1 cellular context compared by ENCODE assay signal in genomic region chr11:67572747-67573419, GRCh38.
TF ChIP-seq lines count a peak whose summit lies in the region.

No MANE protein-coding gene starts in this region.

TF ChIP-seq in HepG2, 621 proteins besides CTCF, POLR2A, EP300 and RAD21 (continued from another document and continues in another):
- peak; percentile 68 for TF ChIP-seq ARID5B (CRISPR knock-in tag; IDR thresholded peaks at IDR 0.05)
- TF ChIP-seq TFE3 (CRISPR knock-in tag; IDR thresholded peaks at IDR 0.05) = no peak; the same call in 1 of the 2 replicates
- TF ChIP-seq STAT5B (CRISPR knock-in tag; IDR thresholded peaks at IDR 0.05) = no peak
- TF ChIP-seq TEF (CRISPR knock-in tag; IDR thresholded peaks at IDR 0.05) = no peak
- TF ChIP-seq CERS6 (CRISPR knock-in tag; IDR thresholded peaks at IDR 0.05) = no peak
- TF ChIP-seq ZNF615 (CRISPR knock-in tag; IDR thresholded peaks at IDR 0.05; ENCODE audit: borderline replicate concordance) = no peak
- no peak for TF ChIP-seq NR2F1 (CRISPR knock-in tag; IDR thresholded peaks at IDR 0.05)
- TF ChIP-seq ZNF484 (CRISPR knock-in tag; IDR thresholded peaks at IDR 0.05; ENCODE audit: borderline replicate concordance, low read depth) = no peak
- no peak for TF ChIP-seq TSC22D2 (CRISPR knock-in tag; IDR thresholded peaks at IDR 0.05; ENCODE audit: borderline replicate concordance)
- no peak for TF ChIP-seq EEA1 (CRISPR knock-in tag; IDR thresholded peaks at IDR 0.05; ENCODE audit: borderline replicate concordance)
- no peak for TF ChIP-seq RFX1 (IDR thresholded peaks at IDR 0.05)
- TF ChIP-seq ZSCAN25 (CRISPR knock-in tag; IDR thresholded peaks at IDR 0.05) = no peak
- TF ChIP-seq FOXJ3 (CRISPR knock-in tag; IDR thresholded peaks at IDR 0.05; ENCODE audit: borderline replicate concordance) = no peak
- no peak for TF ChIP-seq ZNF709 (CRISPR knock-in tag; IDR thresholded peaks at IDR 0.05)
- no peak for TF ChIP-seq HOXA7 (CRISPR knock-in tag; IDR thresholded peaks at IDR 0.05)
- no peak for TF ChIP-seq LRRFIP1 (CRISPR knock-in tag; conservative IDR thresholded peaks at IDR 0.05)
- TF ChIP-seq AGO1 (IDR thresholded peaks at IDR 0.05; ENCODE audit: low read depth, low read length, poor library complexity, severe bottlenecking) = no peak
- TF ChIP-seq CENPBD1 (CRISPR knock-in tag; IDR thresholded peaks at IDR 0.05; ENCODE audit: borderline replicate concordance, low read depth) = no peak
- peak; percentile 46; the same call in 1 of the 2 replicates for TF ChIP-seq ZNF124 (CRISPR knock-in tag; IDR thresholded peaks at IDR 0.05)
- TF ChIP-seq THAP11 (CRISPR knock-in tag; IDR thresholded peaks at IDR 0.05) = peak; percentile 71
- TF ChIP-seq PCBP2 (optimal IDR thresholded peaks at IDR 0.05; ENCODE audit: low read depth, low read length, poor library complexity, severe bottlenecking) = no peak
- no peak for TF ChIP-seq ATM (IDR thresholded peaks at IDR 0.05; ENCODE audit: borderline replicate concordance)
- TF ChIP-seq RXRB (CRISPR knock-in tag; IDR thresholded peaks at IDR 0.05; ENCODE audit: borderline replicate concordance) = peak; percentile 12; the same call in 1 of the 2 replicates
- TF ChIP-seq ZNF362 (CRISPR knock-in tag; IDR thresholded peaks at IDR 0.05; ENCODE audit: borderline replicate concordance) = no peak
- TF ChIP-seq ZBTB20 (CRISPR knock-in tag; IDR thresholded peaks at IDR 0.05; ENCODE audit: borderline replicate concordance, low read depth) = peak; percentile 64; the same call in 1 of the 2 replicates
- 0 out of 2 replicates have a peak, but pooled peaks have one; percentile 10 for TF ChIP-seq HNF4A (CRISPR knock-in tag; IDR thresholded peaks at IDR 0.05)
- no peak for TF ChIP-seq RFX3 (CRISPR knock-in tag; IDR thresholded peaks at IDR 0.05)
- TF ChIP-seq HOXA9 (CRISPR knock-in tag; IDR thresholded peaks at IDR 0.05; ENCODE audit: borderline replicate concordance) = no peak
- TF ChIP-seq THAP7 (CRISPR knock-in tag; IDR thresholded peaks at IDR 0.05) = no peak
- TF ChIP-seq ZNF841 (CRISPR knock-in tag; IDR thresholded peaks at IDR 0.05; ENCODE audit: borderline replicate concordance) = no peak
- TF ChIP-seq CBX5 (CRISPR knock-in tag; IDR thresholded peaks at IDR 0.05; ENCODE audit: borderline replicate concordance) = no peak
- no peak for TF ChIP-seq ZNF205 (CRISPR knock-in tag; IDR thresholded peaks at IDR 0.05)
- peak; percentile 36; the same call in 1 of the 2 replicates for TF ChIP-seq SALL1 (CRISPR knock-in tag; IDR thresholded peaks at IDR 0.05)
- TF ChIP-seq ZSCAN30 (CRISPR knock-in tag; IDR thresholded peaks at IDR 0.05) = no peak
- TF ChIP-seq ZNF280B (CRISPR knock-in tag; IDR thresholded peaks at IDR 0.05; ENCODE audit: borderline replicate concordance) = no peak
- no peak for TF ChIP-seq PBX3 (CRISPR knock-in tag; IDR thresholded peaks at IDR 0.05; ENCODE audit: borderline replicate concordance)
- TF ChIP-seq ARID2 (CRISPR knock-in tag; IDR thresholded peaks at IDR 0.05; ENCODE audit: borderline replicate concordance) = no peak
- no peak for TF ChIP-seq ZNF335 (CRISPR knock-in tag; IDR thresholded peaks at IDR 0.05)
- TF ChIP-seq CENPT (CRISPR knock-in tag; IDR thresholded peaks at IDR 0.05; ENCODE audit: low read depth) = no peak
- TF ChIP-seq KAT7 (CRISPR knock-in tag; IDR thresholded peaks at IDR 0.05; ENCODE audit: borderline replicate concordance) = no peak
- no peak for TF ChIP-seq TOPORS (CRISPR knock-in tag; IDR thresholded peaks at IDR 0.05)
- no peak for TF ChIP-seq HES4 (CRISPR knock-in tag; IDR thresholded peaks at IDR 0.05; ENCODE audit: borderline replicate concordance)
- no peak for TF ChIP-seq ZNF737 (CRISPR knock-in tag; IDR thresholded peaks at IDR 0.05; ENCODE audit: borderline replicate concordance)
- no peak for TF ChIP-seq DMAP1 (CRISPR knock-in tag; IDR thresholded peaks at IDR 0.05)
- no peak for TF ChIP-seq ATAD3A (CRISPR knock-in tag; IDR thresholded peaks at IDR 0.05)
- TF ChIP-seq FOXA1 (IDR thresholded peaks at IDR 0.05) = no peak
- no peak for TF ChIP-seq FOXA1 (CRISPR knock-in tag; IDR thresholded peaks at IDR 0.05)
- 0 out of 2 replicates have a peak, but pooled peaks have one; percentile 21 for TF ChIP-seq ZFP91 (CRISPR knock-in tag; IDR thresholded peaks at IDR 0.05; ENCODE audit: borderline replicate concordance)
- no peak for TF ChIP-seq FOXA3 (CRISPR knock-in tag; IDR thresholded peaks at IDR 0.05)
- TF ChIP-seq MED8 (CRISPR knock-in tag; IDR thresholded peaks at IDR 0.05; ENCODE audit: insufficient replicate concordance) = no peak
- no peak for TF ChIP-seq PRPF4 (IDR thresholded peaks at IDR 0.05; ENCODE audit: low read depth, low read length, poor library complexity, severe bottlenecking)
- no peak for TF ChIP-seq YEATS4 (CRISPR knock-in tag; IDR thresholded peaks at IDR 0.05; ENCODE audit: borderline replicate concordance)
- no peak for TF ChIP-seq ZNF24 (IDR thresholded peaks at IDR 0.05)
- no peak for TF ChIP-seq ZKSCAN8 (CRISPR knock-in tag; IDR thresholded peaks at IDR 0.05; ENCODE audit: borderline replicate concordance)
